In the genomic region with DNA sequence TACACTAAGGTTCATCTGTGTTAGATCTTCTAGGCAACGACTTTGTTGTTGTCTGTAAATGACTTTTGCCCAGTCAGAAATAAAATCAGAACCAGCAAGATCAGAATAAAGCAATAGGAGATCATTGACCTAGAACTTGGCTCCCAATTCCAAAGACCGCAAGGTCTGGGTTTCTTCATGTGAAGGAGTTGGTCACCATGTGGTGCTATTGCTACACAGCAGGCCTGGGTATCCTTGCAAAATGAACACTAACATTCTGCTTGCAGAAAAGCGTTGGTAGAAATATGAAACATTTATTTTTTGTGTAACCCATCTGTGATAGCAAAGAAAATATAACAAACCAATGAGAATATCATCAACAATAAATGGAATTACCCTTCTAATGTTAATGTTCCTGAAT, we compare ENCODE assay signal across 28 cellular contexts.
DNase-seq lines count a peak whose midpoint lies in the region; ATAC-seq and TF ChIP-seq lines count a peak whose summit lies in the region.
"Had no signal": no experiment of that assay in that cellular context is flagged by ENCODE, and none has a peak within 500 bp of the region (broad histone marks: within the 10 kb centered on the region; RNA-seq: fewer than 3 reads in every experiment).

No MANE protein-coding gene starts in this region.

- H3K27ac ChIP-seq in breast epithelium (no peak overlapping the region), foreskin keratinocyte (no peak overlapping the region)
- H3K27ac ChIP-seq: KMS-11, left lung, neural progenitor cell, SK-N-MC, spleen, stomach had no signal

- H3K9me3 Mint-ChIP-seq in chondrocyte (ENCODE audit: low read depth), result peaks cover 13% of the 10 kb centered on the region
- H3K9me3 Mint-ChIP-seq in activated CD8-positive, alpha-beta T cell treated with anti-CD3 and anti-CD28 coated beads, Interleukin-2, amount 10 ng/mL, durations not matched to agents 7 days and 5 days (ENCODE audit: insufficient read depth), result peaks cover 33% of the 10 kb centered on the region

- no peaks in the 10 kb centered on the region for H3K27me3 Mint-ChIP-seq in chondrocyte (ENCODE audit: low read depth)
- H3K27me3 Mint-ChIP-seq in activated CD8-positive, alpha-beta T cell treated with anti-CD3 and anti-CD28 coated beads, Interleukin-2, amount 10 ng/mL, durations not matched to agents 7 days and 5 days (ENCODE audit: low read depth), result no peaks in the 10 kb centered on the region
- H3K27me3 Mint-ChIP-seq: CD4-positive, alpha-beta memory T cell had no signal

- in situ Hi-C loops in T47D (cut with HindIII; ENCODE audit: low pct_unique_long_range_greater_than_20kb, low sequenced_read_pairs), result no loop called here

- no peaks in the 10 kb centered on the region for H3K4me1 Mint-ChIP-seq in chondrocyte (ENCODE audit: low read depth)
- H3K4me1 Mint-ChIP-seq in activated CD8-positive, alpha-beta T cell treated with anti-CD3 and anti-CD28 coated beads, Interleukin-2, amount 10 ng/mL, durations not matched to agents 7 days and 5 days (ENCODE audit: low read depth), result no peaks in the 10 kb centered on the region
- H3K4me1 Mint-ChIP-seq: CD4-positive, alpha-beta memory T cell; neural progenitor cell had no signal

- CTCF ChIA-PET in activated CD8-positive, alpha-beta T cell treated with anti-CD3 and anti-CD28 coated beads, Interleukin-2, amount 10 ng/mL, durations not matched to agents 7 days and 5 days (lab: Charles Lee), result no interaction called here

- H3K4me1 ChIP-seq in breast epithelium, result no peaks in the 10 kb centered on the region
- H3K4me1 ChIP-seq in mucosa of descending colon (ENCODE audit: low read depth), result no peaks in the 10 kb centered on the region
- H3K4me1 ChIP-seq in foreskin keratinocyte, result no peaks in the 10 kb centered on the region
- H3K4me1 ChIP-seq: HAP-1, left lung, neural progenitor cell, spleen, stomach had no signal

- H3K9me3 ChIP-seq in breast epithelium, result peaks cover 0 to 4% of the 10 kb centered on the region in 2 donors
- H3K9me3 ChIP-seq in mucosa of descending colon, result peaks cover 36% of the 10 kb centered on the region
- H3K9me3 ChIP-seq: HAP-1 had no signal

- no peak overlapping the region for H3K4me3 Mint-ChIP-seq in chondrocyte (ENCODE audit: unreplicated experiment)
- no peak overlapping the region for H3K4me3 Mint-ChIP-seq in activated CD8-positive, alpha-beta T cell treated with anti-CD3 and anti-CD28 coated beads, Interleukin-2, amount 10 ng/mL, durations not matched to agents 7 days and 5 days
- H3K4me3 Mint-ChIP-seq: CD4-positive, alpha-beta memory T cell; neural progenitor cell; T-helper 1 cell treated with Interleukin-12 subunit alpha and Interleukin-12 subunit beta and Interleukin-4 antibody, amounts not matched to agents 30 μg/mL and 1 μg/mL, for 36 hours had no signal

- no peak overlapping the region for H3K27ac Mint-ChIP-seq in chondrocyte (ENCODE audit: unreplicated experiment)
- no peak overlapping the region for H3K27ac Mint-ChIP-seq in activated CD8-positive, alpha-beta T cell treated with anti-CD3 and anti-CD28 coated beads, Interleukin-2, amount 10 ng/mL, durations not matched to agents 7 days and 5 days
- H3K27ac Mint-ChIP-seq: activated T-helper 2 cell treated with anti-CD3 and anti-CD28 coated beads, Interferon-gamma antibody, Interleukin-2, Interleukin-4, amounts not matched to agents 10 μg/mL and 5 μg/mL and 100 μg/mL, durations not matched to agents 14 hours and 24 hours and 36 hours; CD4-positive, alpha-beta memory T cell; neural progenitor cell; T-helper 1 cell treated with Interleukin-12 subunit alpha and Interleukin-12 subunit beta and Interleukin-4 antibody, amounts not matched to agents 30 μg/mL and 1 μg/mL, for 36 hours had no signal

- ATAC-seq in mucosa of descending colon (no peak), foreskin keratinocyte (no peak), GM18858 (IDR thresholded peaks at IDR 0.05; ENCODE audit: unreplicated experiment) (no peak)
- ATAC-seq in activated CD8-positive, alpha-beta T cell treated with anti-CD3 and anti-CD28 coated beads, Interleukin-2, amount 10 ng/mL, durations not matched to agents 7 days and 5 days, result no peak
- ATAC-seq: left lung, right cardiac atrium had no signal

- peak; percentile 14 to 65 for DNase-seq in T47D (ENCODE audit: low read depth in 1 of 2, low spot score in 1 of 2)
- no peak for DNase-seq in breast epithelium (ENCODE audit: low spot score in 2 of 2)
- peak; percentile 12 for DNase-seq in NCI-H69 (lab: John Stamatoyannopoulos, UW)
- DNase-seq in chondrocyte (ENCODE audit: low spot score), result no peak
- DNase-seq in mucosa of descending colon, result no peak
- DNase-seq in foreskin keratinocyte, result no peak
- DNase-seq in activated CD8-positive, alpha-beta T cell treated with anti-CD3 and anti-CD28 coated beads, Interleukin-2, amount 10 ng/mL, durations not matched to agents 7 days and 5 days, result no peak
- DNase-seq: activated CD4-positive, alpha-beta T cell treated with anti-CD3 and anti-CD28 coated beads for 1 hour; activated naive CD4-positive, alpha-beta T cell treated with anti-CD3 and anti-CD28 coated beads, Interleukin-2, amount 50 U/mL, for 16 hours; AML-193; amniotic stem cell; CD4-positive, alpha-beta memory T cell; EL; hypothalamus; left lung; NCI-H1436; NCI-H446 treated with DMSO at 0.1 percent for 48 hours; NCI-H82; right cardiac atrium; spleen; stomach had no signal

- no peak for TF ChIP-seq POLR2A in breast epithelium (IDR thresholded peaks at IDR 0.05)

- H3K27me3 ChIP-seq in breast epithelium (no peaks in the 10 kb centered on the region), foreskin keratinocyte (no peaks in the 10 kb centered on the region)
- H3K27me3 ChIP-seq: left lung, neural progenitor cell, spleen, stomach had no signal

- H3K4me3 ChIP-seq in breast epithelium (no peak overlapping the region), mucosa of descending colon (no peak overlapping the region)
- H3K4me3 ChIP-seq: HAP-1, left lung, neural progenitor cell, SK-N-MC, spleen, stomach had no signal

- intact Hi-C loops in breast epithelium (cut with DNase I; ENCODE audit: low total_unique reads) (no loop called here), mucosa of descending colon (cut with DNase I, micrococcal nuclease) (no loop called here)

- POLR2A ChIA-PET in activated CD8-positive, alpha-beta T cell treated with anti-CD3 and anti-CD28 coated beads, Interleukin-2, amount 10 ng/mL, durations not matched to agents 7 days and 5 days (lab: Charles Lee), result no interaction called here

- no peak for TF ChIP-seq CTCF in breast epithelium (IDR thresholded peaks at IDR 0.05)
- TF ChIP-seq CTCF in chondrocyte (IDR thresholded peaks at IDR 0.05), result peak; percentile 69
- TF ChIP-seq CTCF in mucosa of descending colon (IDR thresholded peaks at IDR 0.05), result no peak
- no peak for TF ChIP-seq CTCF in foreskin keratinocyte (conservative IDR thresholded peaks at IDR 0.05)

- H3K36me3 ChIP-seq in breast epithelium (no peaks in the 10 kb centered on the region), mucosa of descending colon (ENCODE audit: low read depth) (no peaks in the 10 kb centered on the region)
- H3K36me3 ChIP-seq: HAP-1, left lung, neural progenitor cell, spleen, stomach had no signal

- H3K36me3 Mint-ChIP-seq in chondrocyte (ENCODE audit: low read depth), result peaks cover 1% of the 10 kb centered on the region
- H3K36me3 Mint-ChIP-seq in activated CD8-positive, alpha-beta T cell treated with anti-CD3 and anti-CD28 coated beads, Interleukin-2, amount 10 ng/mL, durations not matched to agents 7 days and 5 days (ENCODE audit: low read depth), result no peaks in the 10 kb centered on the region
- H3K36me3 Mint-ChIP-seq: CD4-positive, alpha-beta memory T cell; neural progenitor cell had no signal

Comparison
In these comparisons a context has a peak if more than half of its experiments do, and no peak if none do; other contexts are left out.
1. DNase-seq: peak in T47D (2 of 2) and NCI-H69 (single experiment); none in breast epithelium (0 of 2), chondrocyte (single experiment), mucosa of descending colon (0 of 3), foreskin keratinocyte (0 of 2) and activated CD8-positive, alpha-beta T cell treated with anti-CD3 and anti-CD28 coated beads, Interleukin-2, amount 10 ng/mL, durations not matched to agents 7 days and 5 days (single experiment).